8 cellular contexts compared by ENCODE assay signal in the genomic region with DNA sequence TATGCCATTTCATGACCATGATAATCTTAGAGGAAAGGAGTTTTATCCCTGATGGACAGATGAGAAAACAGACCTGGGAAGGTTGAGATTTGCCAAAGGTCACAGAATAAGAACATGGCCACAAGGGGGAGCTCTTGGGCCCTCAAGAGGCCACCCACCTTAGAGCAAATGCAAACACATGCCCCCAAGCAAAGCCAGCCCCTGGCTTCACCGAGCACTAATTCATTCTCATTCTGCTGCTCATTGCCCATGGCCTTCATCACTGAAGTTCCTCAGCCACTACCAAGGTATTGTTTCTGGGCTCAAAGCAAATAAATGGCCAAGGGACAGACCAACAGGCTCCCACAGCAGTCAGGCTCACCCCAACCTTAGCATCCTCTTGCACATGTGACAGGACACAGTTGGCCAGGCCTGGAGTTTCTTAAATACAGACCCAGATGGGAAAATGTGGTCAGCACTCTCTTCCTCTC. TPM values are rescaled to one million over a fixed set of nuclear protein-coding genes. Genes with fewer than 3 reads are reported as not detected.
DNase-seq lines count a peak whose midpoint lies in the region; ATAC-seq and TF ChIP-seq lines count a peak whose summit lies in the region.

No MANE protein-coding gene starts in this region.

- peaks cover 4 to 32% (median 28%) of the 10 kb centered on the region in 3 experiments; a peak in 6 of 7 replicates for H3K36me3 Mint-ChIP-seq in H9 (ENCODE audit: insufficient read depth in 1 of 3, low read depth in 3 of 3)
- H3K36me3 Mint-ChIP-seq in activated CD4-positive, alpha-beta memory T cell treated with anti-CD3 and anti-CD28 coated beads, Interleukin-2, amount 10 ng/mL, durations not matched to agents 7 days and 5 days (ENCODE audit: low read depth), result peaks cover 2% of the 10 kb centered on the region
- peaks cover 7 to 17% of the 10 kb centered on the region in 2 donors for H3K36me3 Mint-ChIP-seq in naive B cell

- no peaks in the 10 kb centered on the region for H3K9me3 ChIP-seq in H9 (ENCODE audit: control insufficient read depth, low read depth, low read length)

- H3K4me3 Mint-ChIP-seq in H9 (peak overlapping the region in 1 of 2 experiments; percentile 50; a peak in 1 of 5 replicates), naive B cell (no peak overlapping the region)
- no peak overlapping the region for H3K4me3 Mint-ChIP-seq in activated CD4-positive, alpha-beta memory T cell treated with anti-CD3 and anti-CD28 coated beads, Interleukin-2, amount 10 ng/mL, durations not matched to agents 7 days and 5 days
- H3K4me3 Mint-ChIP-seq in stimulated activated naive CD8-positive, alpha-beta T cell treated with anti-CD3 and anti-CD28 coated beads, Interleukin-15, amount 100 ng/mL, for 72 hours, result no peak overlapping the region

- H2BK20ac ChIP-seq in H9 (ENCODE audit: low read depth, low read length, poor library complexity, severe bottlenecking), result no peak overlapping the region

- H3K79me1 ChIP-seq in H9 (ENCODE audit: insufficient read depth, low read depth, low read length, poor library complexity, severe bottlenecking), result no peaks in the 10 kb centered on the region

- no peak overlapping the region for H4K5ac ChIP-seq in H9 (ENCODE audit: insufficient read length, low read depth, low read length)

- H2AK5ac ChIP-seq in H9 (ENCODE audit: insufficient read length, low read length), result no peak overlapping the region

- H3K27ac Mint-ChIP-seq in H9, result peak overlapping the region in 2 of 3 experiments; percentile 47 to 56; a peak in 2 of 7 replicates
- H3K27ac Mint-ChIP-seq in activated CD4-positive, alpha-beta memory T cell treated with anti-CD3 and anti-CD28 coated beads, Interleukin-2, amount 10 ng/mL, durations not matched to agents 7 days and 5 days, result no peak overlapping the region
- H3K27ac Mint-ChIP-seq in naive B cell, result peak overlapping the region in 4 of 6 donors; percentile 71 to 88 (median 84)
- no peak overlapping the region for H3K27ac Mint-ChIP-seq in stimulated activated naive CD8-positive, alpha-beta T cell treated with anti-CD3 and anti-CD28 coated beads, Interleukin-15, amount 100 ng/mL, for 72 hours

- H3K18ac ChIP-seq in H9 (ENCODE audit: insufficient read length, low read depth, low read length), result no peak overlapping the region

- H3K4me1 Mint-ChIP-seq in H9 (peaks cover 37 to 41% of the 10 kb centered on the region in 2 experiments), naive B cell (peaks cover 11 to 28% (median 27%) of the 10 kb centered on the region in 3 donors)
- peaks cover 38% of the 10 kb centered on the region for H3K4me1 Mint-ChIP-seq in activated CD4-positive, alpha-beta memory T cell treated with anti-CD3 and anti-CD28 coated beads, Interleukin-2, amount 10 ng/mL, durations not matched to agents 7 days and 5 days
- peaks cover 7% of the 10 kb centered on the region for H3K4me1 Mint-ChIP-seq in stimulated activated naive CD8-positive, alpha-beta T cell treated with anti-CD3 and anti-CD28 coated beads, Interleukin-15, amount 100 ng/mL, for 72 hours

- peak; percentile 95 for TF ChIP-seq CTCF in H9 (conservative IDR thresholded peaks at IDR 0.05)

- no CpG with 5 or more reads among the region's 1 CpG for WGBS in H9 (ENCODE audit: extremely low coverage, insufficient read length, low lambda C conversion rate)

- CTCF ChIA-PET in activated CD4-positive, alpha-beta memory T cell treated with anti-CD3 and anti-CD28 coated beads, Interleukin-2, amount 10 ng/mL, durations not matched to agents 7 days and 5 days (lab: Charles Lee), result interaction anchor here (0.7 to 7.5 kb wide), 17 partner anchors 12 to 184 kb away, joined by 3 to 220 read pairs (median 7); no protein-coding TSS in a partner anchor

- no peaks in the 10 kb centered on the region for H3K79me2 ChIP-seq in H9 (ENCODE audit: insufficient read depth, low read length)

- no peaks in the 10 kb centered on the region for H4K20me1 ChIP-seq in H9 (ENCODE audit: control insufficient read depth, insufficient read depth, insufficient read length)

- POLR2A ChIA-PET in activated CD4-positive, alpha-beta memory T cell treated with anti-CD3 and anti-CD28 coated beads, Interleukin-2, amount 10 ng/mL, durations not matched to agents 7 days and 5 days (lab: Charles Lee), result interaction anchor here (1.2 kb wide), 1 partner anchor 9 kb away, joined by 3 read pairs; no protein-coding TSS in a partner anchor

- no peak overlapping the region for H3K4me2 ChIP-seq in H9 (ENCODE audit: insufficient read depth, insufficient read length, low read length)

- peaks cover 5% of the 10 kb centered on the region; the same call in 1 of the 2 replicates for H3K4me1 ChIP-seq in H9 (ENCODE audit: insufficient read depth, low read length)

- no peak overlapping the region for H4K91ac ChIP-seq in H9 (ENCODE audit: insufficient read length, low read depth, low read length)

- H2BK15ac ChIP-seq in H9 (ENCODE audit: low read depth, low read length), result no peak overlapping the region

- H2BK5ac ChIP-seq in H9 (ENCODE audit: insufficient read length, low read length), result no peak overlapping the region

- no peak overlapping the region for H4K8ac ChIP-seq in H9 (replicated peaks; ENCODE audit: insufficient read length, low read depth, low read length)

- H3K27me3 Mint-ChIP-seq in H9 (ENCODE audit: low read depth) (no peaks in the 10 kb centered on the region), naive B cell (no peaks in the 10 kb centered on the region)
- peaks cover 4% of the 10 kb centered on the region for H3K27me3 Mint-ChIP-seq in activated CD4-positive, alpha-beta memory T cell treated with anti-CD3 and anti-CD28 coated beads, Interleukin-2, amount 10 ng/mL, durations not matched to agents 7 days and 5 days
- H3K27me3 Mint-ChIP-seq in stimulated activated naive CD8-positive, alpha-beta T cell treated with anti-CD3 and anti-CD28 coated beads, Interleukin-15, amount 100 ng/mL, for 72 hours, result peaks cover 60% of the 10 kb centered on the region

- H3K56ac ChIP-seq in H9 (ENCODE audit: insufficient read length, low read depth, low read length), result no peak overlapping the region

- H3K4ac ChIP-seq in H9 (ENCODE audit: low read depth, low read length), result no peak overlapping the region

- DNase-seq in DMS153 treated with DMSO at 0.1 percent for 48 hours (lab: John Stamatoyannopoulos, UW; ENCODE audit: unreplicated experiment), result peak; percentile 36
- DNase-seq in H9, result peak; percentile 80
- peak; percentile 9 for DNase-seq in NCI-H446 treated with DMSO at 0.1 percent for 48 hours (lab: John Stamatoyannopoulos, UW)
- DNase-seq in activated CD4-positive, alpha-beta memory T cell treated with anti-CD3 and anti-CD28 coated beads, Interleukin-2, amount 10 ng/mL, durations not matched to agents 7 days and 5 days, result peak; percentile 68
- no peak for DNase-seq in epithelial cell of prostate (ENCODE audit: low read depth, low spot score)
- peak; percentile 69 for DNase-seq in naive B cell
- peak; percentile 51 to 62 for DNase-seq in stimulated activated naive CD8-positive, alpha-beta T cell treated with anti-CD3 and anti-CD28 coated beads, Interleukin-15, amount 100 ng/mL, for 72 hours

- no peak overlapping the region for H2BK120ac ChIP-seq in H9 (ENCODE audit: low read depth, low read length, poor library complexity, severe bottlenecking)

- H2BK12ac ChIP-seq in H9 (ENCODE audit: insufficient read length, low read depth, low read length), result no peak overlapping the region

- H3K23me2 ChIP-seq in H9 (ENCODE audit: insufficient read length, low read depth, low read length, poor library complexity, severe bottlenecking), result no peaks in the 10 kb centered on the region

- H3T11ph ChIP-seq in H9 (ENCODE audit: low read length), result no peak overlapping the region

- H3K27me3 ChIP-seq in H9 (ENCODE audit: insufficient read depth, low read length), result no peaks in the 10 kb centered on the region

- no peak overlapping the region for H2AFZ ChIP-seq in H9 (ENCODE audit: low read length)

- H3K23ac ChIP-seq in H9 (ENCODE audit: insufficient read length, low read depth, low read length), result no peak overlapping the region

- ATAC-seq in naive B cell (ENCODE audit: low read depth in 2 of 2) (peak; percentile 82 to 89), GM19397 (IDR thresholded peaks at IDR 0.05; ENCODE audit: unreplicated experiment) (no peak)
- ATAC-seq in stimulated activated naive CD8-positive, alpha-beta T cell treated with anti-CD3 and anti-CD28 coated beads, Interleukin-15, amount 100 ng/mL, for 72 hours, result peak; percentile 43

- H3K9ac ChIP-seq in H9 (ENCODE audit: extremely low read depth, insufficient read length, low read length), result no peak overlapping the region

- H3K14ac ChIP-seq in H9 (ENCODE audit: insufficient read depth, low read length), result no peak overlapping the region

- no peaks in the 10 kb centered on the region; a peak in 1 of 5 replicates for H3K9me3 Mint-ChIP-seq in H9
- H3K9me3 Mint-ChIP-seq in activated CD4-positive, alpha-beta memory T cell treated with anti-CD3 and anti-CD28 coated beads, Interleukin-2, amount 10 ng/mL, durations not matched to agents 7 days and 5 days, result no peaks in the 10 kb centered on the region
- H3K9me3 Mint-ChIP-seq in naive B cell, result no peaks in the 10 kb centered on the region
- no peaks in the 10 kb centered on the region for H3K9me3 Mint-ChIP-seq in stimulated activated naive CD8-positive, alpha-beta T cell treated with anti-CD3 and anti-CD28 coated beads, Interleukin-15, amount 100 ng/mL, for 72 hours

- H3K27ac ChIP-seq in H9 (ENCODE audit: insufficient read length, low read depth, low read length) (no peak overlapping the region), epithelial cell of prostate (peak overlapping the region; percentile 64)

RNA-seq across cellular contexts. Expression of gene PDLIM1, which starts 44.2 kb away (rescaled TPM):
- 115 and 123 TPM in 2 replicates for total RNA-seq in H9 (2021)
- 10 to 100 TPM; 22.8 TPM for total RNA-seq in activated CD4-positive, alpha-beta memory T cell treated with anti-CD3 and anti-CD28 coated beads, Interleukin-2, amount 10 ng/mL, durations not matched to agents 7 days and 5 days
- polyA plus RNA-seq in naive B cell (ENCODE audit: low read depth in 6 of 6), result 100 to 1,000 TPM; 348 to 523 (median 419) TPM

RNA-seq across cellular contexts. Expression of gene ACSM6, which starts 52.6 kb away (rescaled TPM):
- total RNA-seq in H9 (2021), result 0.18 TPM in 1 of 2 replicates, not detected in the other
- total RNA-seq in activated CD4-positive, alpha-beta memory T cell treated with anti-CD3 and anti-CD28 coated beads, Interleukin-2, amount 10 ng/mL, durations not matched to agents 7 days and 5 days, result not detected
- polyA plus RNA-seq in naive B cell (ENCODE audit: low read depth in 6 of 6), result not detected

Comparison
In these comparisons a context has a peak if more than half of its experiments do, and no peak if none do; other contexts are left out.
1. H3K27ac Mint-ChIP-seq: peak in H9 (2 of 3) and naive B cell (4 of 6); none in activated CD4-positive, alpha-beta memory T cell treated with anti-CD3 and anti-CD28 coated beads, Interleukin-2, amount 10 ng/mL, durations not matched to agents 7 days and 5 days (single experiment) and stimulated activated naive CD8-positive, alpha-beta T cell treated with anti-CD3 and anti-CD28 coated beads, Interleukin-15, amount 100 ng/mL, for 72 hours (0 of 2).